2 cellular contexts compared by ENCODE assay signal in the genomic region with DNA sequence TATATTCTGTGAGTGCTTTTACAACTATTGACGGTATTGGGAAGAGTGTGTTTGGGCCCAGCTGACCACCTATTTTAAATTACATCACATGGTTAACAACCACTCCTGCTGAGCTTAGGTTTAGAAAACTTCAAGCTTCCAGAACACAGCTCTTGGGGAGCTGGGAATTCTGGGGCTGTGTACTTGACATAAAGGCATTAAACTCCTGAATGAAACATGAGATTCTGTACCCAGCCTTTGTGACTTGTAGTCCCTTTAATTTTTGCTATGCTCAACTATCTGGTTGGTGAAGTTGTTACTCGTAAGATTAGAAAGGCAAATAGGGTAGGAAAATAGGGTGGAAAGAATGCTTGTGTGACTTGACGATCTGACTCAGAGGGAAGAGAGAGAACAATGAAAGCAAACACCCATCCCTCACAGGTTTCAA.
TF ChIP-seq lines count a peak whose summit lies in the region.

No MANE protein-coding gene starts in this region.

TF ChIP-seq in SK-N-SH, 30 proteins besides CTCF, POLR2A, EP300 and RAD21:
- TF ChIP-seq MXI1 (IDR thresholded peaks at IDR 0.05; ENCODE audit: low read depth, low read length) (no peak), NFIC (IDR thresholded peaks at IDR 0.05; ENCODE audit: borderline replicate concordance) (no peak), ELF1 (IDR thresholded peaks at IDR 0.05) (no peak), RXRA (IDR thresholded peaks at IDR 0.05; ENCODE audit: borderline replicate concordance, low read depth) (no peak), GATA2 (CRISPR knock-in tag; IDR thresholded peaks at IDR 0.05) (no peak), SMC3 (IDR thresholded peaks at IDR 0.05; ENCODE audit: low read depth, low read length) (no peak), TEAD4 (IDR thresholded peaks at IDR 0.05; ENCODE audit: borderline replicate concordance, insufficient read depth) (no peak), JUND (IDR thresholded peaks at IDR 0.05) (no peak)
- TF ChIP-seq, protein P1, sequence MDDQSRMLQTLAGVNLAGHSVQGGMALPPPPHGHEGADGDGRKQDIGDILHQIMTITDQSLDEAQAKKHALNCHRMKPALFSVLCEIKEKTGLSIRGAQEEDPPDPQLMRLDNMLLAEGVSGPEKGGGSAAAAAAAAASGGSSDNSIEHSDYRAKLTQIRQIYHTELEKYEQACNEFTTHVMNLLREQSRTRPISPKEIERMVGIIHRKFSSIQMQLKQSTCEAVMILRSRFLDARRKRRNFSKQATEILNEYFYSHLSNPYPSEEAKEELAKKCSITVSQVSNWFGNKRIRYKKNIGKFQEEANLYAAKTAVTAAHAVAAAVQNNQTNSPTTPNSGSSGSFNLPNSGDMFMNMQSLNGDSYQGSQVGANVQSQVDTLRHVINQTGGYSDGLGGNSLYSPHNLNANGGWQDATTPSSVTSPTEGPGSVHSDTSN (IDR thresholded peaks at IDR 0.05) = no peak
- TF ChIP-seq, protein P2, sequence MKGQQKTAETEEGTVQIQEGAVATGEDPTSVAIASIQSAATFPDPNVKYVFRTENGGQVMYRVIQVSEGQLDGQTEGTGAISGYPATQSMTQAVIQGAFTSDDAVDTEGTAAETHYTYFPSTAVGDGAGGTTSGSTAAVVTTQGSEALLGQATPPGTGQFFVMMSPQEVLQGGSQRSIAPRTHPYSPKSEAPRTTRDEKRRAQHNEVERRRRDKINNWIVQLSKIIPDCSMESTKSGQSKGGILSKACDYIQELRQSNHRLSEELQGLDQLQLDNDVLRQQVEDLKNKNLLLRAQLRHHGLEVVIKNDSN (IDR thresholded peaks at IDR 0.05; ENCODE audit: borderline replicate concordance, low read depth) = no peak
- TF ChIP-seq, protein P3, sequence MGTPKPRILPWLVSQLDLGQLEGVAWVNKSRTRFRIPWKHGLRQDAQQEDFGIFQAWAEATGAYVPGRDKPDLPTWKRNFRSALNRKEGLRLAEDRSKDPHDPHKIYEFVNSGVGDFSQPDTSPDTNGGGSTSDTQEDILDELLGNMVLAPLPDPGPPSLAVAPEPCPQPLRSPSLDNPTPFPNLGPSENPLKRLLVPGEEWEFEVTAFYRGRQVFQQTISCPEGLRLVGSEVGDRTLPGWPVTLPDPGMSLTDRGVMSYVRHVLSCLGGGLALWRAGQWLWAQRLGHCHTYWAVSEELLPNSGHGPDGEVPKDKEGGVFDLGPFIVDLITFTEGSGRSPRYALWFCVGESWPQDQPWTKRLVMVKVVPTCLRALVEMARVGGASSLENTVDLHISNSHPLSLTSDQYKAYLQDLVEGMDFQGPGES (IDR thresholded peaks at IDR 0.05; ENCODE audit: low read depth, low read length) = no peak

TF ChIP-seq in GM12891, 5 proteins besides CTCF, POLR2A, EP300 and RAD21:
- no peak for TF ChIP-seq PAX5 (IDR thresholded peaks at IDR 0.05; ENCODE audit: insufficient read depth, low read length, severe bottlenecking)
- no peak for TF ChIP-seq POLR2AphosphoS5 (IDR thresholded peaks at IDR 0.05; ENCODE audit: low read depth, low read length)
- TF ChIP-seq POU2F2 (IDR thresholded peaks at IDR 0.05; ENCODE audit: low read depth, low read length) = no peak
- no peak for TF ChIP-seq SPI1 (IDR thresholded peaks at IDR 0.05; ENCODE audit: low read depth, low read length)
- TF ChIP-seq TAF1 (IDR thresholded peaks at IDR 0.05; ENCODE audit: low read depth, low read length) = no peak
